In the genomic region with DNA sequence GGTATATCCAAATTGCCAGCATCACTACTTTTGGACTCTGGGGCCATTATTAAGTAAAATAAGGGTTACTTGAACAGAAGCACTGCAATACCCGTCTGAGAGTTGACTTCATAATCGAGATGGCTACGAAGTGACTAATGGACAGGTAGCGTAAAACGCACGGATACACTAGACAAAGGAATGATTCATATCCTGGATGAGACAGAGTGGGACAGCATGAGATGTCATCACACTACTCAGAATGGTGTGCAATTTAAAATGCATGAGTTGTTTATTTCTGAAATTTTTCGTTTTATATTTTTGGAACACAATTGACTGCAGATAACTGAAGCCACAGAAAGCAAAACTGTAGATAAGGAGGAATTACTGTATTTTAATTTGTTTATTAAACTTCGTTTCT, we compare ENCODE assay signal across 1 cellular context.
TF ChIP-seq lines count a peak whose summit lies in the region.

No MANE protein-coding gene starts in this region.

TF ChIP-seq in HEK293, 187 proteins besides CTCF, POLR2A, EP300 and RAD21 (continued from another document):
- no peak for TF ChIP-seq ZNF792 (tag by site-specific recombination; IDR thresholded peaks at IDR 0.05)
